In the genomic region with DNA sequence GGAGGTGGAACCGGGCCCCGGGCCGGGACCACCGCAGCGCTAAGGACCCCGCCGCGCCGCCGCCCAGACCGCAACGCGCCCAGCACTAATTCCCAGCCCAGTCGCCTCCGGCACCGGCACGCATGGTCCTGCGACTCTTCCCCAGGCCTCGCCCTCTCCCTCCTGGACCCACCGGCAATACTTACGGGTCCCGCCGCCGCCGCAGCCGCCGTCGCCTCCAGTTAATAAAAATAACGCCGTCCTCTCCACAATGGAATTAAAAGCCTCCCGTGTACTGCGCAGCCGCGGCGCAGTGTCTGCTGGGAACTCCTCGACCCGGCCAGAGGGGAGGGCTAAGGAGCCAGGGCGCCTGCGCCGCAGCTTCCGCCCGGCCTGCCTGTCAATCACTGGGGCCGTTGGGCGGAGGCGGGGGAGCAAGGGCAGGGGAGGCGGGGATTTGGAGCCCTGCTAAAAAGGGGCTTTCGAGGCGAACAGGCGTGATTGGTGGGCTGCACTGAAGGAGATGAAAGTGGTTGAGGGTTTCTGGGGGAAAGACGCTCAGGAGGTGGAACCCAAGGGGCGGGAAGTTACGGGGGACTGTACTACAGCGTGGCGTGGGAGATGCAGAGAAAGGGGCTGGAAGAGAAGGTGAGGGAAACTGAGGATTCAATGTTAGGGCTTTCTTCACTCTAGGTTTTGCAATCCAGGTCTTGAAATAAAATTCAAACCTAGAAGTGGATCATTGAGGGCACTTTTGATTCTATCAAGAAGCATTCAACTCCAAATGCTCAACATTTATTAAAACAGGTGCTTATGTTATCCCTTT, we compare ENCODE assay signal across 1 cellular context.
TF ChIP-seq lines count a peak whose summit lies in the region.

A gene with protein sequence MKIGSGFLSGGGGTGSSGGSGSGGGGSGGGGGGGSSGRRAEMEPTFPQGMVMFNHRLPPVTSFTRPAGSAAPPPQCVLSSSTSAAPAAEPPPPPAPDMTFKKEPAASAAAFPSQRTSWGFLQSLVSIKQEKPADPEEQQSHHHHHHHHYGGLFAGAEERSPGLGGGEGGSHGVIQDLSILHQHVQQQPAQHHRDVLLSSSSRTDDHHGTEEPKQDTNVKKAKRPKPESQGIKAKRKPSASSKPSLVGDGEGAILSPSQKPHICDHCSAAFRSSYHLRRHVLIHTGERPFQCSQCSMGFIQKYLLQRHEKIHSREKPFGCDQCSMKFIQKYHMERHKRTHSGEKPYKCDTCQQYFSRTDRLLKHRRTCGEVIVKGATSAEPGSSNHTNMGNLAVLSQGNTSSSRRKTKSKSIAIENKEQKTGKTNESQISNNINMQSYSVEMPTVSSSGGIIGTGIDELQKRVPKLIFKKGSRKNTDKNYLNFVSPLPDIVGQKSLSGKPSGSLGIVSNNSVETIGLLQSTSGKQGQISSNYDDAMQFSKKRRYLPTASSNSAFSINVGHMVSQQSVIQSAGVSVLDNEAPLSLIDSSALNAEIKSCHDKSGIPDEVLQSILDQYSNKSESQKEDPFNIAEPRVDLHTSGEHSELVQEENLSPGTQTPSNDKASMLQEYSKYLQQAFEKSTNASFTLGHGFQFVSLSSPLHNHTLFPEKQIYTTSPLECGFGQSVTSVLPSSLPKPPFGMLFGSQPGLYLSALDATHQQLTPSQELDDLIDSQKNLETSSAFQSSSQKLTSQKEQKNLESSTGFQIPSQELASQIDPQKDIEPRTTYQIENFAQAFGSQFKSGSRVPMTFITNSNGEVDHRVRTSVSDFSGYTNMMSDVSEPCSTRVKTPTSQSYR (minus strand): TSS at position 276 of the 805 bp plus-strand sequence. CDS start 331 bp downstream, outside the sequence.

TF ChIP-seq in K562, 482 proteins besides CTCF, POLR2A, EP300 and RAD21 (continued from another document and continues in another):
- TF ChIP-seq MAFF (IDR thresholded peaks at IDR 0.05; ENCODE audit: low read length) (no peak), PRPF4 (IDR thresholded peaks at IDR 0.05; ENCODE audit: insufficient read depth, low read depth, low read length, poor library complexity, severe bottlenecking) (no peak), PCBP1 (IDR thresholded peaks at IDR 0.05; ENCODE audit: low read depth, low read length, poor library complexity, severe bottlenecking) (peak; percentile 38), HCFC1 (IDR thresholded peaks at IDR 0.05; ENCODE audit: low read depth, low read length) (peak; percentile 50; the same call in 1 of the 2 replicates), HOXB6 (CRISPR knock-in tag; IDR thresholded peaks at IDR 0.05; ENCODE audit: borderline replicate concordance) (no peak), FOS (IDR thresholded peaks at IDR 0.05; ENCODE audit: extremely low read depth, insufficient read length) (no peak), SETDB1 (IDR thresholded peaks at IDR 0.05; ENCODE audit: low read length) (no peak), ZNF699 (CRISPR knock-in tag; IDR thresholded peaks at IDR 0.05; ENCODE audit: insufficient replicate concordance) (no peak), SAP30 (IDR thresholded peaks at IDR 0.05; ENCODE audit: borderline replicate concordance, insufficient read depth, low read depth, low read length, poor library complexity, severe bottlenecking) (no peak), TCF7 (IDR thresholded peaks at IDR 0.05; ENCODE audit: borderline replicate concordance) (no peak), CREM (IDR thresholded peaks at IDR 0.05; ENCODE audit: low read depth) (peak; percentile 27; the same call in 1 of the 2 replicates), PTRF (tag; IDR thresholded peaks at IDR 0.05) (no peak), RBM17 (IDR thresholded peaks at IDR 0.05; ENCODE audit: borderline replicate concordance, low read depth, low read length) (no peak), ZNF197 (CRISPR knock-in tag; IDR thresholded peaks at IDR 0.05; ENCODE audit: low read depth) (no peak), SRSF3 (IDR thresholded peaks at IDR 0.05; ENCODE audit: insufficient read depth, low read length) (no peak), CBFA2T2 (conservative IDR thresholded peaks at IDR 0.05) (no peak), MTF1 (CRISPR knock-in tag; IDR thresholded peaks at IDR 0.05; ENCODE audit: borderline replicate concordance) (no peak), JUND (IDR thresholded peaks at IDR 0.05; ENCODE audit: borderline replicate concordance, low read depth, low read length) (no peak; the same call in 1 of the 2 replicates), JUND (tag; IDR thresholded peaks at IDR 0.05; ENCODE audit: borderline replicate concordance, low read depth, low read length) (no peak), PYGO2 (tag; IDR thresholded peaks at IDR 0.05) (no peak), CREB1 (IDR thresholded peaks at IDR 0.05) (no peak), CREB1 (CRISPR knock-in tag; IDR thresholded peaks at IDR 0.05) (no peak; the same call in 1 of the 2 replicates), ZZZ3 (IDR thresholded peaks at IDR 0.05) (no peak)
- TF ChIP-seq, protein P1, sequence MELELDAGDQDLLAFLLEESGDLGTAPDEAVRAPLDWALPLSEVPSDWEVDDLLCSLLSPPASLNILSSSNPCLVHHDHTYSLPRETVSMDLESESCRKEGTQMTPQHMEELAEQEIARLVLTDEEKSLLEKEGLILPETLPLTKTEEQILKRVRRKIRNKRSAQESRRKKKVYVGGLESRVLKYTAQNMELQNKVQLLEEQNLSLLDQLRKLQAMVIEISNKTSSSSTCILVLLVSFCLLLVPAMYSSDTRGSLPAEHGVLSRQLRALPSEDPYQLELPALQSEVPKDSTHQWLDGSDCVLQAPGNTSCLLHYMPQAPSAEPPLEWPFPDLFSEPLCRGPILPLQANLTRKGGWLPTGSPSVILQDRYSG (tag; conservative IDR thresholded peaks at IDR 0.05; ENCODE audit: low read depth): no peak
- TF ChIP-seq, protein P2, sequence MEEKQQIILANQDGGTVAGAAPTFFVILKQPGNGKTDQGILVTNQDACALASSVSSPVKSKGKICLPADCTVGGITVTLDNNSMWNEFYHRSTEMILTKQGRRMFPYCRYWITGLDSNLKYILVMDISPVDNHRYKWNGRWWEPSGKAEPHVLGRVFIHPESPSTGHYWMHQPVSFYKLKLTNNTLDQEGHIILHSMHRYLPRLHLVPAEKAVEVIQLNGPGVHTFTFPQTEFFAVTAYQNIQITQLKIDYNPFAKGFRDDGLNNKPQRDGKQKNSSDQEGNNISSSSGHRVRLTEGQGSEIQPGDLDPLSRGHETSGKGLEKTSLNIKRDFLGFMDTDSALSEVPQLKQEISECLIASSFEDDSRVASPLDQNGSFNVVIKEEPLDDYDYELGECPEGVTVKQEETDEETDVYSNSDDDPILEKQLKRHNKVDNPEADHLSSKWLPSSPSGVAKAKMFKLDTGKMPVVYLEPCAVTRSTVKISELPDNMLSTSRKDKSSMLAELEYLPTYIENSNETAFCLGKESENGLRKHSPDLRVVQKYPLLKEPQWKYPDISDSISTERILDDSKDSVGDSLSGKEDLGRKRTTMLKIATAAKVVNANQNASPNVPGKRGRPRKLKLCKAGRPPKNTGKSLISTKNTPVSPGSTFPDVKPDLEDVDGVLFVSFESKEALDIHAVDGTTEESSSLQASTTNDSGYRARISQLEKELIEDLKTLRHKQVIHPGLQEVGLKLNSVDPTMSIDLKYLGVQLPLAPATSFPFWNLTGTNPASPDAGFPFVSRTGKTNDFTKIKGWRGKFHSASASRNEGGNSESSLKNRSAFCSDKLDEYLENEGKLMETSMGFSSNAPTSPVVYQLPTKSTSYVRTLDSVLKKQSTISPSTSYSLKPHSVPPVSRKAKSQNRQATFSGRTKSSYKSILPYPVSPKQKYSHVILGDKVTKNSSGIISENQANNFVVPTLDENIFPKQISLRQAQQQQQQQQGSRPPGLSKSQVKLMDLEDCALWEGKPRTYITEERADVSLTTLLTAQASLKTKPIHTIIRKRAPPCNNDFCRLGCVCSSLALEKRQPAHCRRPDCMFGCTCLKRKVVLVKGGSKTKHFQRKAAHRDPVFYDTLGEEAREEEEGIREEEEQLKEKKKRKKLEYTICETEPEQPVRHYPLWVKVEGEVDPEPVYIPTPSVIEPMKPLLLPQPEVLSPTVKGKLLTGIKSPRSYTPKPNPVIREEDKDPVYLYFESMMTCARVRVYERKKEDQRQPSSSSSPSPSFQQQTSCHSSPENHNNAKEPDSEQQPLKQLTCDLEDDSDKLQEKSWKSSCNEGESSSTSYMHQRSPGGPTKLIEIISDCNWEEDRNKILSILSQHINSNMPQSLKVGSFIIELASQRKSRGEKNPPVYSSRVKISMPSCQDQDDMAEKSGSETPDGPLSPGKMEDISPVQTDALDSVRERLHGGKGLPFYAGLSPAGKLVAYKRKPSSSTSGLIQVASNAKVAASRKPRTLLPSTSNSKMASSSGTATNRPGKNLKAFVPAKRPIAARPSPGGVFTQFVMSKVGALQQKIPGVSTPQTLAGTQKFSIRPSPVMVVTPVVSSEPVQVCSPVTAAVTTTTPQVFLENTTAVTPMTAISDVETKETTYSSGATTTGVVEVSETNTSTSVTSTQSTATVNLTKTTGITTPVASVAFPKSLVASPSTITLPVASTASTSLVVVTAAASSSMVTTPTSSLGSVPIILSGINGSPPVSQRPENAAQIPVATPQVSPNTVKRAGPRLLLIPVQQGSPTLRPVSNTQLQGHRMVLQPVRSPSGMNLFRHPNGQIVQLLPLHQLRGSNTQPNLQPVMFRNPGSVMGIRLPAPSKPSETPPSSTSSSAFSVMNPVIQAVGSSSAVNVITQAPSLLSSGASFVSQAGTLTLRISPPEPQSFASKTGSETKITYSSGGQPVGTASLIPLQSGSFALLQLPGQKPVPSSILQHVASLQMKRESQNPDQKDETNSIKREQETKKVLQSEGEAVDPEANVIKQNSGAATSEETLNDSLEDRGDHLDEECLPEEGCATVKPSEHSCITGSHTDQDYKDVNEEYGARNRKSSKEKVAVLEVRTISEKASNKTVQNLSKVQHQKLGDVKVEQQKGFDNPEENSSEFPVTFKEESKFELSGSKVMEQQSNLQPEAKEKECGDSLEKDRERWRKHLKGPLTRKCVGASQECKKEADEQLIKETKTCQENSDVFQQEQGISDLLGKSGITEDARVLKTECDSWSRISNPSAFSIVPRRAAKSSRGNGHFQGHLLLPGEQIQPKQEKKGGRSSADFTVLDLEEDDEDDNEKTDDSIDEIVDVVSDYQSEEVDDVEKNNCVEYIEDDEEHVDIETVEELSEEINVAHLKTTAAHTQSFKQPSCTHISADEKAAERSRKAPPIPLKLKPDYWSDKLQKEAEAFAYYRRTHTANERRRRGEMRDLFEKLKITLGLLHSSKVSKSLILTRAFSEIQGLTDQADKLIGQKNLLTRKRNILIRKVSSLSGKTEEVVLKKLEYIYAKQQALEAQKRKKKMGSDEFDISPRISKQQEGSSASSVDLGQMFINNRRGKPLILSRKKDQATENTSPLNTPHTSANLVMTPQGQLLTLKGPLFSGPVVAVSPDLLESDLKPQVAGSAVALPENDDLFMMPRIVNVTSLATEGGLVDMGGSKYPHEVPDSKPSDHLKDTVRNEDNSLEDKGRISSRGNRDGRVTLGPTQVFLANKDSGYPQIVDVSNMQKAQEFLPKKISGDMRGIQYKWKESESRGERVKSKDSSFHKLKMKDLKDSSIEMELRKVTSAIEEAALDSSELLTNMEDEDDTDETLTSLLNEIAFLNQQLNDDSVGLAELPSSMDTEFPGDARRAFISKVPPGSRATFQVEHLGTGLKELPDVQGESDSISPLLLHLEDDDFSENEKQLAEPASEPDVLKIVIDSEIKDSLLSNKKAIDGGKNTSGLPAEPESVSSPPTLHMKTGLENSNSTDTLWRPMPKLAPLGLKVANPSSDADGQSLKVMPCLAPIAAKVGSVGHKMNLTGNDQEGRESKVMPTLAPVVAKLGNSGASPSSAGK (IDR thresholded peaks at IDR 0.05): peak; percentile 89
- TF ChIP-seq, protein P3, sequence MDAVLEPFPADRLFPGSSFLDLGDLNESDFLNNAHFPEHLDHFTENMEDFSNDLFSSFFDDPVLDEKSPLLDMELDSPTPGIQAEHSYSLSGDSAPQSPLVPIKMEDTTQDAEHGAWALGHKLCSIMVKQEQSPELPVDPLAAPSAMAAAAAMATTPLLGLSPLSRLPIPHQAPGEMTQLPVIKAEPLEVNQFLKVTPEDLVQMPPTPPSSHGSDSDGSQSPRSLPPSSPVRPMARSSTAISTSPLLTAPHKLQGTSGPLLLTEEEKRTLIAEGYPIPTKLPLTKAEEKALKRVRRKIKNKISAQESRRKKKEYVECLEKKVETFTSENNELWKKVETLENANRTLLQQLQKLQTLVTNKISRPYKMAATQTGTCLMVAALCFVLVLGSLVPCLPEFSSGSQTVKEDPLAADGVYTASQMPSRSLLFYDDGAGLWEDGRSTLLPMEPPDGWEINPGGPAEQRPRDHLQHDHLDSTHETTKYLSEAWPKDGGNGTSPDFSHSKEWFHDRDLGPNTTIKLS (IDR thresholded peaks at IDR 0.05; ENCODE audit: borderline replicate concordance, low read depth): no peak
- TF ChIP-seq, protein P4, sequence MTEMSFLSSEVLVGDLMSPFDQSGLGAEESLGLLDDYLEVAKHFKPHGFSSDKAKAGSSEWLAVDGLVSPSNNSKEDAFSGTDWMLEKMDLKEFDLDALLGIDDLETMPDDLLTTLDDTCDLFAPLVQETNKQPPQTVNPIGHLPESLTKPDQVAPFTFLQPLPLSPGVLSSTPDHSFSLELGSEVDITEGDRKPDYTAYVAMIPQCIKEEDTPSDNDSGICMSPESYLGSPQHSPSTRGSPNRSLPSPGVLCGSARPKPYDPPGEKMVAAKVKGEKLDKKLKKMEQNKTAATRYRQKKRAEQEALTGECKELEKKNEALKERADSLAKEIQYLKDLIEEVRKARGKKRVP (CRISPR knock-in tag; IDR thresholded peaks at IDR 0.05): 0 out of 2 replicates have a peak, but pooled peaks have one; percentile 7
- TF ChIP-seq, protein P5, sequence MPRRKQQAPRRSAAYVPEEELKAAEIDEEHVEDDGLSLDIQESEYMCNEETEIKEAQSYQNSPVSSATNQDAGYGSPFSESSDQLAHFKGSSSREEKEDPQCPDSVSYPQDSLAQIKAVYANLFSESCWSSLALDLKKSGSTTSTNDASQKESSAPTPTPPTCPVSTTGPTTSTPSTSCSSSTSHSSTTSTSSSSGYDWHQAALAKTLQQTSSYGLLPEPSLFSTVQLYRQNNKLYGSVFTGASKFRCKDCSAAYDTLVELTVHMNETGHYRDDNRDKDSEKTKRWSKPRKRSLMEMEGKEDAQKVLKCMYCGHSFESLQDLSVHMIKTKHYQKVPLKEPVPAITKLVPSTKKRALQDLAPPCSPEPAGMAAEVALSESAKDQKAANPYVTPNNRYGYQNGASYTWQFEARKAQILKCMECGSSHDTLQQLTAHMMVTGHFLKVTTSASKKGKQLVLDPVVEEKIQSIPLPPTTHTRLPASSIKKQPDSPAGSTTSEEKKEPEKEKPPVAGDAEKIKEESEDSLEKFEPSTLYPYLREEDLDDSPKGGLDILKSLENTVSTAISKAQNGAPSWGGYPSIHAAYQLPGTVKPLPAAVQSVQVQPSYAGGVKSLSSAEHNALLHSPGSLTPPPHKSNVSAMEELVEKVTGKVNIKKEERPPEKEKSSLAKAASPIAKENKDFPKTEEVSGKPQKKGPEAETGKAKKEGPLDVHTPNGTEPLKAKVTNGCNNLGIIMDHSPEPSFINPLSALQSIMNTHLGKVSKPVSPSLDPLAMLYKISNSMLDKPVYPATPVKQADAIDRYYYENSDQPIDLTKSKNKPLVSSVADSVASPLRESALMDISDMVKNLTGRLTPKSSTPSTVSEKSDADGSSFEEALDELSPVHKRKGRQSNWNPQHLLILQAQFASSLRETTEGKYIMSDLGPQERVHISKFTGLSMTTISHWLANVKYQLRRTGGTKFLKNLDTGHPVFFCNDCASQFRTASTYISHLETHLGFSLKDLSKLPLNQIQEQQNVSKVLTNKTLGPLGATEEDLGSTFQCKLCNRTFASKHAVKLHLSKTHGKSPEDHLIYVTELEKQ (CRISPR knock-in tag; IDR thresholded peaks at IDR 0.05): no peak
- TF ChIP-seq, protein P6, sequence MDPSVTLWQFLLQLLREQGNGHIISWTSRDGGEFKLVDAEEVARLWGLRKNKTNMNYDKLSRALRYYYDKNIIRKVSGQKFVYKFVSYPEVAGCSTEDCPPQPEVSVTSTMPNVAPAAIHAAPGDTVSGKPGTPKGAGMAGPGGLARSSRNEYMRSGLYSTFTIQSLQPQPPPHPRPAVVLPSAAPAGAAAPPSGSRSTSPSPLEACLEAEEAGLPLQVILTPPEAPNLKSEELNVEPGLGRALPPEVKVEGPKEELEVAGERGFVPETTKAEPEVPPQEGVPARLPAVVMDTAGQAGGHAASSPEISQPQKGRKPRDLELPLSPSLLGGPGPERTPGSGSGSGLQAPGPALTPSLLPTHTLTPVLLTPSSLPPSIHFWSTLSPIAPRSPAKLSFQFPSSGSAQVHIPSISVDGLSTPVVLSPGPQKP (CRISPR knock-in tag; IDR thresholded peaks at IDR 0.05): no peak
